Comparison of ENCODE assay signal across 8 cellular contexts in the genomic region with DNA sequence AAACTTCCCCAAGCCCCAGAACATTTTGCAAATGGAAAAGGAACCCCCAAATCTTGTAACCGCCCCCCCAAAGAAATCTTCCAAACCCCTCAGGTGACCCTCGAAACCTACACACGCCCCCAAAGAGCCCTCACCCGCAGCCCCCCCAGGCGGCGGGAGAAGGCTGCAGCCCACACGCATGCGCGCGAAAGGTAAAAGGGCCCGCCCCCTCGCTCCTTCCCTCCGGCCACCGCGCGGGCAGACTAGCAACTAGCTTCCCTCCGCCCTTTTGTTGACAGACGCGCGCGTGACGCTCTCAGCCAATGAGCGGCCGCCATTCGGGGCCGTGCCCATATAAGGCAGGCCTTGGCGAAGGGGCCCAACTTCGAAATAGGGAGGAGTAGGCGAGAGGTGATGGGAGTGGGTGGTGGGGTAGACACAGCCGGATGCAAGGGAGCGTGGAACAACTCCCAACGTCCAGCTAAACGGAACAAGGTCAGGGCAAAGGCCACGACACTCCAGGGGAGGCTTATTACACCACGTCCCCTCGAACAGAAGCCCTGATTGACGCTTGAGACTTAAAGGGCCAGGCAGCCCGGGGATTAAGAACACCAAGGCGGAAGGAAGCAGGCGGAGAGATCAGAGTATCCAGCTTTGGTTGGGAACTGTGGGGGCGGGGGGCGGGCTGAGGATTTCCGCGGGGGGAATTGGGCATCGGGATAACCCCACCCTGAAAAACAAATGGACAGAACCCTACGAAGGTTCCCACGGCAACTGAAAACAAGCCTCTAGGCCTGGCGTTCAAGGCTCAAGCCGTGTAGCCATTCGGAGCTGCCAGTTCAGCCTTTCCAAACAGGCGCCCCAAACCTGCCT. TPM values are rescaled to one million over a fixed set of nuclear protein-coding genes. Genes with fewer than 3 reads are reported as not detected.
DNase-seq lines count a peak whose midpoint lies in the region; ATAC-seq, FAIRE-seq and TF ChIP-seq lines count a peak whose summit lies in the region.

No MANE protein-coding gene starts in this region.

- TF ChIP-seq RAD21 in H1 (IDR thresholded peaks at IDR 0.05 in 1 of 2, conservative IDR thresholded peaks at IDR 0.05 in 1 of 2; ENCODE audit: low read depth in 2 of 2, low read length in 2 of 2) = no peak

- H3K36me3 ChIP-seq in H1 (ENCODE audit: control insufficient read depth in 2 of 4, insufficient read depth in 4 of 4, low read length in 3 of 4) = peaks cover 0 to 13% (median 8%) of the 10 kb centered on the region in 4 experiments; a peak in 5 of 8 replicates

- peak overlapping the region; percentile 88 for H2BK5ac ChIP-seq in H1 (ENCODE audit: low read depth, low read length)

- peaks cover 8 to 48% of the 10 kb centered on the region in 2 experiments for H3K79me2 ChIP-seq in H1 (ENCODE audit: control insufficient read depth in 1 of 2, insufficient read depth in 2 of 2, low read length in 2 of 2)

- peak; percentile 96 for FAIRE-seq in H1 (lab: Jason Lieb, UNC)

- no peak for TF ChIP-seq CTCF in H1 (IDR thresholded peaks at IDR 0.05; ENCODE audit: control extremely low read depth in 1 of 3, insufficient read depth in 1 of 3, low read depth in 1 of 3, low read length in 3 of 3)

- no peak overlapping the region for H2BK20ac ChIP-seq in H1 (ENCODE audit: low read length)

- peak in 1 of 2 experiments; percentile 84; a peak in 2 of 3 replicates for TF ChIP-seq POLR2A in H1 (IDR thresholded peaks at IDR 0.05; ENCODE audit: control extremely low read depth in 1 of 2, low read depth in 2 of 2, low read length in 2 of 2)

- no peaks in the 10 kb centered on the region for H3K9me3 ChIP-seq in H1 (ENCODE audit: insufficient read depth in 2 of 2, low read depth in 1 of 2, low read length in 1 of 2)

- H3K36me3 Mint-ChIP-seq in memory B cell = peaks cover 16% of the 10 kb centered on the region

- peak overlapping the region in 3 of 4 experiments; percentile 95 to 97 (median 97); a peak in 6 of 7 replicates for H3K9ac ChIP-seq in H1 (replicated peaks in 1 of 4; ENCODE audit: extremely low read depth in 1 of 4, low read depth in 3 of 4, low read length in 3 of 4)

- no peaks in the 10 kb centered on the region for H3K9me3 Mint-ChIP-seq in memory B cell

- 1% methylated on average over 41 of the region's 51 CpGs; no CpG with 5 or more reads in 1 of the 2 experiments for WGBS in H1 (ENCODE audit: extremely low coverage in 1 of 2, insufficient coverage in 1 of 2, insufficient read length in 1 of 2, insufficient replicate concordance in 2 of 2, low coverage in 1 of 2, low lambda C conversion rate in 2 of 2, missing lambda C conversion rate in 1 of 2), 2 experiments

- H4K91ac ChIP-seq in H1 (replicated peaks; ENCODE audit: insufficient read length, low read length) = peak overlapping the region; percentile 91

- peaks cover 0 to 9% (median 8%) of the 10 kb centered on the region in 4 experiments; a peak in 6 of 7 replicates for H3K4me1 ChIP-seq in H1 (replicated peaks in 1 of 4; ENCODE audit: control insufficient read depth in 3 of 4, insufficient read depth in 4 of 4, low read length in 3 of 4)

- peak in 1 of 2 experiments; percentile 56; a peak in 1 of 3 replicates for TF ChIP-seq EP300 in H1 (IDR thresholded peaks at IDR 0.05; ENCODE audit: borderline replicate concordance in 1 of 2, low read depth in 2 of 2, low read length in 2 of 2)

- H3K18ac ChIP-seq in H1 (ENCODE audit: extremely low read depth, low read length) = peak overlapping the region; percentile 42

- peak overlapping the region; percentile 95 for H2AK5ac ChIP-seq in H1 (ENCODE audit: low read depth, low read length)

- peak overlapping the region; percentile 90 for H4K5ac ChIP-seq in H1 (ENCODE audit: insufficient read length, low read depth, low read length)

- peak overlapping the region; percentile 86; the same call in 1 of the 2 replicates for H2BK12ac ChIP-seq in H1 (ENCODE audit: low read depth, low read length)

- H4K20me1 ChIP-seq in H1 (replicated peaks in 1 of 2; ENCODE audit: control insufficient read depth in 1 of 2, insufficient read depth in 2 of 2, low read length in 2 of 2) = peaks cover 0 to 4% of the 10 kb centered on the region in 2 experiments

- H3K27me3 Mint-ChIP-seq in memory B cell = no peaks in the 10 kb centered on the region

- H3K4ac ChIP-seq in H1 (replicated peaks; ENCODE audit: insufficient read length, low read depth, low read length) = peak overlapping the region; percentile 3

- H3K23me2 ChIP-seq in H1 (ENCODE audit: low read depth, low read length) = peaks cover 13% of the 10 kb centered on the region

- no peaks in the 10 kb centered on the region for H3K27me3 ChIP-seq in H1 (replicated peaks in 1 of 4; ENCODE audit: control insufficient read depth in 3 of 4, extremely low read depth in 1 of 4, insufficient read depth in 3 of 4, low read length in 3 of 4)

- peak overlapping the region; percentile 90 for H3K4me3 Mint-ChIP-seq in memory B cell

- peak; percentile 98 for DNase-seq in COR-L47 (lab: John Stamatoyannopoulos, UW)
- peak; percentile 61 to 100 (median 99) for DNase-seq in HUDEP-2 (lab: John Stamatoyannopoulos, UW; ENCODE audit: unreplicated experiment in 76 of 76)
- peak; percentile 100 for DNase-seq in NOMO-1 treated with dmso at 0.1 percent for 144 hours (lab: John Stamatoyannopoulos, UW; ENCODE audit: unreplicated experiment)
- peak; percentile 95 for DNase-seq in activated CD8-positive, alpha-beta memory T cell treated with anti-CD3 and anti-CD28 coated beads, Interleukin-2, amount 50 U/mL, for 1 hour (ENCODE audit: extremely low read depth)
- peak; percentile 97 to 98 for DNase-seq in H1 (ENCODE audit: low read depth in 1 of 2, low spot score in 2 of 2)
- DNase-seq in memory B cell (ENCODE audit: low spot score in 2 of 2) = peak; percentile 88 to 93
- peak; percentile 96 for DNase-seq in stimulated activated CD8-positive, alpha-beta memory T cell treated with anti-CD3 and anti-CD28 coated beads, Interleukin-12 subunit alpha, Interleukin-12 subunit beta, amount 100 ng/mL, for 1 hour (ENCODE audit: low read depth)

- CTCF ChIA-PET in H1 (lab: Charles Lee; ENCODE audit: partially characterized antibody) = interaction anchor here (0.6 to 1.8 kb wide), 11 partner anchors 24 to 772 kb away, joined by 3 to 11 read pairs (median 4); a partner anchor contains a TSS

- peak overlapping the region; percentile 96 for H3K27ac ChIP-seq in H1 (ENCODE audit: low read depth, low read length)

- no peak overlapping the region for H2BK120ac ChIP-seq in H1 (replicated peaks; ENCODE audit: low read depth, low read length)

- POLR2A ChIA-PET in H1 (lab: Charles Lee; ENCODE audit: partially characterized antibody) = interaction anchor here (0.6 to 20.0 kb wide), 36 partner anchors 9 to 456 kb away, joined by 3 to 284 read pairs (median 4); a partner anchor contains a TSS

- peak overlapping the region; percentile 51; the same call in 1 of the 2 replicates for H2BK15ac ChIP-seq in H1 (ENCODE audit: low read length)

- no peak overlapping the region for H3K14ac ChIP-seq in H1 (ENCODE audit: insufficient read length)

- H3K56ac ChIP-seq in H1 (replicated peaks; ENCODE audit: insufficient read length, low read depth, low read length) = peak overlapping the region; percentile 84

- peak overlapping the region; percentile 77 for H3K27ac Mint-ChIP-seq in memory B cell

- H3K4me2 ChIP-seq in H1 (ENCODE audit: insufficient read depth in 1 of 2, low read depth in 2 of 2, low read length in 2 of 2) = peak overlapping the region; percentile 94 to 100

- peaks cover 5% of the 10 kb centered on the region for H3K79me1 ChIP-seq in H1 (ENCODE audit: low read depth, low read length)

- ATAC-seq in GM21381 (IDR thresholded peaks at IDR 0.05; ENCODE audit: unreplicated experiment) (peak; percentile 92), memory B cell (ENCODE audit: low read depth) (peak; percentile 94)

- no peak overlapping the region for H2AFZ ChIP-seq in H1 (ENCODE audit: low read length)

- H3K4me3 ChIP-seq in H1 (ENCODE audit: extremely low read depth in 1 of 4, insufficient read depth in 2 of 4, low read depth in 3 of 4, low read length in 4 of 4) = peak overlapping the region; percentile 83 to 92 (median 88)

- peaks cover 20% of the 10 kb centered on the region for H3K4me1 Mint-ChIP-seq in memory B cell

- H4K8ac ChIP-seq in H1 (ENCODE audit: extremely low read depth, insufficient read depth, low read length) = peak overlapping the region; percentile 82; the same call in 1 of the 2 replicates

- H3K23ac ChIP-seq in H1 (ENCODE audit: insufficient read length) = no peak overlapping the region

RNA-seq across cellular contexts. Expression of a gene that starts 13.3 kb away (rescaled TPM):
- total RNA-seq in H1 (2021; fragmentation: NEBNext Ultra II Directional; extraction: Animal tissue kit (Norgen Biotek cat#: 25700)) = 38.9 and 42.3 TPM in 2 replicates
- 11.2 and 22.1 TPM in 2 replicates for polyA plus RNA-seq in H1 (2011; rRNA removed)
- 17.2 TPM for polyA plus RNA-seq in H1 (2011; cell fraction: cytosol; rRNA removed)
- polyA plus RNA-seq in H1 (2011; cell fraction: nucleus; rRNA removed) = 37.0 TPM
- 12.7 to 20.2 TPM (median 18.5 TPM) in 4 replicates for polyA plus RNA-seq in H1 (2012, experiment 1 of 2)
- polyA plus RNA-seq in H1 (2012, experiment 2 of 2) = 12.9 TPM
- polyA plus RNA-seq in H1 (2013, experiment 1 of 2) = 21.3 TPM
- 21.9 TPM for polyA plus RNA-seq in H1 (2013, experiment 2 of 2)
- polyA minus RNA-seq in H1 (2011; rRNA and poly(A)+ RNA removed) = 5.4 and 9.2 TPM in 2 replicates
- polyA minus RNA-seq in H1 (2011; cell fraction: cytosol; rRNA and poly(A)+ RNA removed) = 15.4 TPM
- polyA minus RNA-seq in H1 (2011; cell fraction: nucleus; rRNA and poly(A)+ RNA removed) = 16.4 TPM

RNA-seq across cellular contexts. Expression of a gene that starts 15.9 kb away (rescaled TPM):
- not detected in 2 replicates for total RNA-seq in H1 (2021; fragmentation: NEBNext Ultra II Directional; extraction: Animal tissue kit (Norgen Biotek cat#: 25700))
- polyA plus RNA-seq in H1 (2011; rRNA removed) = 0.11 and 0.14 TPM in 2 replicates
- 0.06 TPM for polyA plus RNA-seq in H1 (2011; cell fraction: cytosol; rRNA removed)
- 0.09 TPM for polyA plus RNA-seq in H1 (2011; cell fraction: nucleus; rRNA removed)
- polyA plus RNA-seq in H1 (2012, experiment 1 of 2) = 0.07 to 0.09 TPM (median 0.08 TPM) in 3 of 4 replicates, not detected in the other
- polyA plus RNA-seq in H1 (2012, experiment 2 of 2) = not detected
- 0.06 TPM for polyA plus RNA-seq in H1 (2013, experiment 1 of 2)
- polyA plus RNA-seq in H1 (2013, experiment 2 of 2) = 0.07 TPM
- polyA minus RNA-seq in H1 (2011; rRNA and poly(A)+ RNA removed) = 0.16 TPM in 1 of 2 replicates, not detected in the other
- not detected for polyA minus RNA-seq in H1 (2011; cell fraction: cytosol; rRNA and poly(A)+ RNA removed)
- not detected for polyA minus RNA-seq in H1 (2011; cell fraction: nucleus; rRNA and poly(A)+ RNA removed)

RNA-seq across cellular contexts. Expression of a gene that starts 24.9 kb away (rescaled TPM):
- total RNA-seq in H1 (2021; fragmentation: NEBNext Ultra II Directional; extraction: Animal tissue kit (Norgen Biotek cat#: 25700)) = 25.2 and 27.1 TPM in 2 replicates
- polyA plus RNA-seq in H1 (2011; rRNA removed) = 35.3 and 49.3 TPM in 2 replicates
- 25.1 TPM for polyA plus RNA-seq in H1 (2011; cell fraction: cytosol; rRNA removed)
- polyA plus RNA-seq in H1 (2011; cell fraction: nucleus; rRNA removed) = 66.5 TPM
- polyA plus RNA-seq in H1 (2012, experiment 1 of 2) = 24.3 to 29.8 TPM (median 24.9 TPM) in 4 replicates
- polyA plus RNA-seq in H1 (2012, experiment 2 of 2) = 36.1 TPM
- 26.5 TPM for polyA plus RNA-seq in H1 (2013, experiment 1 of 2)
- 27.2 TPM for polyA plus RNA-seq in H1 (2013, experiment 2 of 2)
- polyA minus RNA-seq in H1 (2011; rRNA and poly(A)+ RNA removed) = 15.5 and 21.6 TPM in 2 replicates
- polyA minus RNA-seq in H1 (2011; cell fraction: cytosol; rRNA and poly(A)+ RNA removed) = 13.3 TPM
- polyA minus RNA-seq in H1 (2011; cell fraction: nucleus; rRNA and poly(A)+ RNA removed) = 17.3 TPM

RNA-seq across cellular contexts. Expression of a gene that starts 25.6 kb away (rescaled TPM):
- total RNA-seq in H1 (2021; fragmentation: NEBNext Ultra II Directional; extraction: Animal tissue kit (Norgen Biotek cat#: 25700)) = 759 and 761 TPM in 2 replicates
- polyA plus RNA-seq in H1 (2011; rRNA removed) = 493 and 645 TPM in 2 replicates
- 908 TPM for polyA plus RNA-seq in H1 (2011; cell fraction: cytosol; rRNA removed)
- 511 TPM for polyA plus RNA-seq in H1 (2011; cell fraction: nucleus; rRNA removed)
- polyA plus RNA-seq in H1 (2012, experiment 1 of 2) = 587 to 956 TPM (median 875 TPM) in 4 replicates
- polyA plus RNA-seq in H1 (2012, experiment 2 of 2) = 702 TPM
- polyA plus RNA-seq in H1 (2013, experiment 1 of 2) = 2,416 TPM
- 2,457 TPM for polyA plus RNA-seq in H1 (2013, experiment 2 of 2)
- polyA minus RNA-seq in H1 (2011; rRNA and poly(A)+ RNA removed) = 127 and 148 TPM in 2 replicates
- 123 TPM for polyA minus RNA-seq in H1 (2011; cell fraction: cytosol; rRNA and poly(A)+ RNA removed)
- polyA minus RNA-seq in H1 (2011; cell fraction: nucleus; rRNA and poly(A)+ RNA removed) = 192 TPM

RNA-seq across cellular contexts. Expression of a gene that starts 49.3 kb away (rescaled TPM):
- total RNA-seq in H1 (2021; fragmentation: NEBNext Ultra II Directional; extraction: Animal tissue kit (Norgen Biotek cat#: 25700)) = 0.54 and 1.3 TPM in 2 replicates
- polyA plus RNA-seq in H1 (2011; rRNA removed) = 0.42 and 1.0 TPM in 2 replicates
- polyA plus RNA-seq in H1 (2011; cell fraction: cytosol; rRNA removed) = 1.0 TPM
- 4.3 TPM for polyA plus RNA-seq in H1 (2011; cell fraction: nucleus; rRNA removed)
- 0.80 to 1.7 TPM (median 1.1 TPM) in 4 replicates for polyA plus RNA-seq in H1 (2012, experiment 1 of 2)
- 0.50 TPM for polyA plus RNA-seq in H1 (2012, experiment 2 of 2)
- 0.57 TPM for polyA plus RNA-seq in H1 (2013, experiment 1 of 2)
- polyA plus RNA-seq in H1 (2013, experiment 2 of 2) = 0.74 TPM
- 0.46 and 1.5 TPM in 2 replicates for polyA minus RNA-seq in H1 (2011; rRNA and poly(A)+ RNA removed)
- not detected for polyA minus RNA-seq in H1 (2011; cell fraction: cytosol; rRNA and poly(A)+ RNA removed)
- 1.9 TPM for polyA minus RNA-seq in H1 (2011; cell fraction: nucleus; rRNA and poly(A)+ RNA removed)

Comparison
In these comparisons a context has a peak if more than half of its experiments do, and no peak if none do; other contexts are left out.
1. Peak in every context shown above with its lines: DNase-seq, ATAC-seq, H3K4me3 ChIP-seq and H3K27ac ChIP-seq.